Comparison of ENCODE assay signal across 10 cellular contexts in genomic region chr17:51778842-51779241, GRCh38.
"Had no signal": no experiment of that assay in that cellular context is flagged by ENCODE, and none has a peak within 500 bp of the region (broad histone marks: within the 10 kb centered on the region; RNA-seq: fewer than 3 reads in every experiment).

No MANE protein-coding gene starts in this region.

- H3K4me3 ChIP-seq: GM23338, HAP-1, K562 had no signal

- FAIRE-seq: HTR-8/SVneo, K562 had no signal

- H3K4me2 ChIP-seq: GM23338 had no signal

- H3K4me1 ChIP-seq: HAP-1 had no signal

- ATAC-seq: GM23338, HCT116, K562 had no signal

- H3K9me3 ChIP-seq: HAP-1 had no signal

- H2AFZ ChIP-seq: GM23338 had no signal

- H3K36me3 ChIP-seq: HAP-1 had no signal

- DNase-seq: H7, HFFc6, IMR-90, Kasumi-1, KG1 had no signal
